In the genomic region with DNA sequence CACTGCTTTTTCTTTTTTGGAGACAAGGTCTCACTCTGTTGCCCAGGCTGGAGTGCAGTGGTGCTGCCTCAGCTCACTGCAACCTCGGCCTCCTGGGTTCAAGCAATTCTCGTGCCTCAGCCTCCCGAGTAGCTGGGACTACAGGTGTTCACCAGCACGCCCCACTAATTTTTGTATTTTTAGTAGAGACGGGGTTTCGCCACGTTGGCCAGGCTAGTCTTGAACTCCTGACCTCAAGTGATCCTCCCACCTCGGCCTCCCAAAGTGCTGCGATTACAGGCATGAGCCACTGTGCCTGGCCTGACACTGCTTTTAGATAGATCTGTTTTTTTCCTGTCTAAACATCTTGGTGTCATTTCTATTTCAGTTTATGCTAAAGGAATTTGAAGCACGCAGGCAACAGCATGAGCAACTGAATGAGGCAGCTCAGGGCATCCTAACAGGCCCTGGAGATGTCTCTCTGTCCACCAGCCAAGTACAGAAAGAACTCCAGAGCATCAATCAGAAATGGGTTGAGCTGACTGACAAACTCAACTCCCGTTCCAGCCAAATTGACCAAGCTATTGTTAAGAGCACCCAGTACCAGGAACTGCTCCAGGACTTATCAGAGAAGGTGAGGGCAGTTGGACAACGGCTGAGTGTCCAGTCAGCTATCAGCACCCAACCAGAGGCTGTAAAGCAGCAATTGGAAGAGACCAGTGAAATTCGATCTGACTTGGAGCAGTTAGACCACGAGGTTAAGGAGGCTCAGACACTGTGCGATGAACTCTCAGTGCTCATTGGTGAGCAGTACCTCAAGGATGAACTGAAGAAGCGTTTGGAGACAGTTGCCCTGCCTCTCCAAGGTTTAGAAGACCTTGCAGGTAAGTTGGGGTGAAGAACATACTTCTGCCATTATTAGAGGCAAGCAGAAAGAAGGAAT, we compare ENCODE assay signal across 13 cellular contexts.
A peak's percentile ranks its signal among the peaks of the same experiment; 100 is the strongest.
DNase-seq lines count a peak whose midpoint lies in the region; ATAC-seq and TF ChIP-seq lines count a peak whose summit lies in the region.
"Had no signal": no experiment of that assay in that cellular context is flagged by ENCODE, and none has a peak within 500 bp of the region (broad histone marks: within the 10 kb centered on the region; RNA-seq: fewer than 3 reads in every experiment).

No MANE protein-coding gene starts in this region.

- no peak for TF ChIP-seq CTCF in CD8-positive, alpha-beta T cell (IDR thresholded peaks at IDR 0.05)
- no peak for TF ChIP-seq CTCF in esophagus muscularis mucosa (IDR thresholded peaks at IDR 0.05)
- no peak for TF ChIP-seq CTCF in neural crest cell (conservative IDR thresholded peaks at IDR 0.05)
- no peak for TF ChIP-seq CTCF in glutamatergic neuron (IDR thresholded peaks at IDR 0.05; ENCODE audit: partially characterized antibody, unreplicated experiment)

- peak overlapping the region; percentile 41 for H3K27ac Mint-ChIP-seq in CD8-positive, alpha-beta T cell
- H3K27ac Mint-ChIP-seq in neural crest cell (ENCODE audit: unreplicated experiment) (peak overlapping the region; percentile 50), glutamatergic neuron (ENCODE audit: unreplicated experiment) (no peak overlapping the region)
- H3K27ac Mint-ChIP-seq in stimulated activated memory B cell treated with anti-CD40 and anti-IgM and Interleukin-4, amounts not matched to agents 10 μg/mL and 1 μg/mL and 100 μg/mL, for 72 hours: no peak overlapping the region

- H3K9me3 ChIP-seq in CD8-positive, alpha-beta T cell (ENCODE audit: low read length): no peaks in the 10 kb centered on the region
- no peaks in the 10 kb centered on the region for H3K9me3 ChIP-seq in esophagus muscularis mucosa
- H3K9me3 ChIP-seq: vagina had no signal

- intact Hi-C loops in CD8-positive, alpha-beta T cell (cut with DNase I, micrococcal nuclease): no loop called here
- intact Hi-C loops in esophagus muscularis mucosa (cut with DNase I): no loop called here

- no peaks in the 10 kb centered on the region for H3K9me3 Mint-ChIP-seq in CD8-positive, alpha-beta T cell
- H3K9me3 Mint-ChIP-seq in neural crest cell (no peaks in the 10 kb centered on the region), glutamatergic neuron (ENCODE audit: unreplicated experiment) (peaks cover 12% of the 10 kb centered on the region)
- H3K9me3 Mint-ChIP-seq in stimulated activated memory B cell treated with anti-CD40 and anti-IgM and Interleukin-4, amounts not matched to agents 10 μg/mL and 1 μg/mL and 100 μg/mL, for 72 hours: no peaks in the 10 kb centered on the region

- no peak for TF ChIP-seq EP300 in esophagus muscularis mucosa (IDR thresholded peaks at IDR 0.05)

- no peak overlapping the region for H3K4me3 ChIP-seq in CD8-positive, alpha-beta T cell (ENCODE audit: low read depth, low read length)
- no peak overlapping the region for H3K4me3 ChIP-seq in esophagus muscularis mucosa
- H3K4me3 ChIP-seq: vagina had no signal

- POLR2A ChIA-PET in CD8-positive, alpha-beta T cell (lab: Charles Lee): no interaction called here

- no peak for TF ChIP-seq POLR2A in esophagus muscularis mucosa (IDR thresholded peaks at IDR 0.05; ENCODE audit: low read depth)

- CTCF ChIA-PET in CD8-positive, alpha-beta T cell (lab: Charles Lee): interaction anchor here (0.6 to 4.6 kb wide), 4 partner anchors 25 to 699 kb away, joined by 3 to 26 read pairs (median 3); no protein-coding TSS in a partner anchor

- H3K27me3 ChIP-seq in CD8-positive, alpha-beta T cell (ENCODE audit: insufficient read depth, low read length): no peaks in the 10 kb centered on the region
- H3K27me3 ChIP-seq in esophagus muscularis mucosa: no peaks in the 10 kb centered on the region
- H3K27me3 ChIP-seq: vagina had no signal

- peaks cover 4% of the 10 kb centered on the region for H3K4me1 Mint-ChIP-seq in CD8-positive, alpha-beta T cell (ENCODE audit: low read depth)
- no peaks in the 10 kb centered on the region for H3K4me1 Mint-ChIP-seq in neural crest cell
- H3K4me1 Mint-ChIP-seq in stimulated activated memory B cell treated with anti-CD40 and anti-IgM and Interleukin-4, amounts not matched to agents 10 μg/mL and 1 μg/mL and 100 μg/mL, for 72 hours: no peaks in the 10 kb centered on the region
- no peaks in the 10 kb centered on the region for H3K4me1 Mint-ChIP-seq in glutamatergic neuron (ENCODE audit: low read depth, unreplicated experiment)

- peaks cover 47% of the 10 kb centered on the region for H3K36me3 ChIP-seq in CD8-positive, alpha-beta T cell (ENCODE audit: insufficient read depth, low read length)
- peaks cover 53 to 100% (median 67%) of the 10 kb centered on the region in 4 donors for H3K36me3 ChIP-seq in esophagus muscularis mucosa

- no peak overlapping the region for H3K27ac ChIP-seq in CD8-positive, alpha-beta T cell (ENCODE audit: low read depth, low read length)
- H3K27ac ChIP-seq in esophagus muscularis mucosa (replicated peaks in 1 of 4): peak overlapping the region; percentile 76 to 85 (median 81)
- H3K27ac ChIP-seq: vagina had no signal

- H3K4me3 Mint-ChIP-seq in CD8-positive, alpha-beta T cell: no peak overlapping the region
- no peak overlapping the region for H3K4me3 Mint-ChIP-seq in neural crest cell
- no peak overlapping the region for H3K4me3 Mint-ChIP-seq in stimulated activated memory B cell treated with anti-CD40 and anti-IgM and Interleukin-4, amounts not matched to agents 10 μg/mL and 1 μg/mL and 100 μg/mL, for 72 hours
- H3K4me3 Mint-ChIP-seq in glutamatergic neuron (ENCODE audit: unreplicated experiment): no peak overlapping the region

- no peaks in the 10 kb centered on the region for H3K27me3 Mint-ChIP-seq in CD8-positive, alpha-beta T cell (ENCODE audit: low read depth)
- no peaks in the 10 kb centered on the region for H3K27me3 Mint-ChIP-seq in neural crest cell (ENCODE audit: low read depth)
- no peaks in the 10 kb centered on the region for H3K27me3 Mint-ChIP-seq in stimulated activated memory B cell treated with anti-CD40 and anti-IgM and Interleukin-4, amounts not matched to agents 10 μg/mL and 1 μg/mL and 100 μg/mL, for 72 hours
- peaks cover 8% of the 10 kb centered on the region for H3K27me3 Mint-ChIP-seq in glutamatergic neuron (ENCODE audit: unreplicated experiment)

- DNase-seq in CD8-positive, alpha-beta T cell: no peak
- DNase-seq in NCI-H2196 treated with DMSO at 0.1 percent for 48 hours (lab: John Stamatoyannopoulos, UW; ENCODE audit: unreplicated experiment) (peak; percentile 22), esophagus muscularis mucosa (ENCODE audit: extremely low spot score) (no peak), neural crest cell (ENCODE audit: low read depth, low spot score) (no peak), NCI-H524 (lab: John Stamatoyannopoulos, UW) (no peak), NCI-H2081 (lab: John Stamatoyannopoulos, UW) (no peak), glutamatergic neuron (no peak)
- DNase-seq: activated gamma-delta T cell treated with Interleukin-2 at 50 U/mL for 16 hours, NCI-H1105 treated with DMSO at 0.1 percent for 48 hours, NCI-H526 had no signal

- WGBS in esophagus muscularis mucosa: 62% methylated on average over 14 of the region's 16 CpGs

- no peak for ATAC-seq in CD8-positive, alpha-beta T cell
- ATAC-seq in stimulated activated memory B cell treated with anti-CD40 and anti-IgM and Interleukin-4, amounts not matched to agents 10 μg/mL and 1 μg/mL and 100 μg/mL, for 72 hours: no peak
- ATAC-seq: esophagus mucosa had no signal

- H3K36me3 Mint-ChIP-seq in CD8-positive, alpha-beta T cell: peaks cover 80% of the 10 kb centered on the region
- peaks cover 23% of the 10 kb centered on the region for H3K36me3 Mint-ChIP-seq in neural crest cell (ENCODE audit: low read depth)
- H3K36me3 Mint-ChIP-seq in stimulated activated memory B cell treated with anti-CD40 and anti-IgM and Interleukin-4, amounts not matched to agents 10 μg/mL and 1 μg/mL and 100 μg/mL, for 72 hours: peaks cover 51% of the 10 kb centered on the region
- H3K36me3 Mint-ChIP-seq in glutamatergic neuron (ENCODE audit: unreplicated experiment): peaks cover 5% of the 10 kb centered on the region

- no peaks in the 10 kb centered on the region for H3K4me1 ChIP-seq in CD8-positive, alpha-beta T cell (ENCODE audit: insufficient read depth, low read length)
- peaks cover 13 to 71% (median 66%) of the 10 kb centered on the region in 4 donors for H3K4me1 ChIP-seq in esophagus muscularis mucosa
- H3K4me1 ChIP-seq: vagina had no signal

Comparison
In these comparisons a context has a peak if more than half of its experiments do, and no peak if none do; other contexts are left out.
1. H3K27ac Mint-ChIP-seq: peak in CD8-positive, alpha-beta T cell (single experiment) and neural crest cell (single experiment); none in stimulated activated memory B cell treated with anti-CD40 and anti-IgM and Interleukin-4, amounts not matched to agents 10 μg/mL and 1 μg/mL and 100 μg/mL, for 72 hours (single experiment) and glutamatergic neuron (single experiment).